In the genomic region with DNA sequence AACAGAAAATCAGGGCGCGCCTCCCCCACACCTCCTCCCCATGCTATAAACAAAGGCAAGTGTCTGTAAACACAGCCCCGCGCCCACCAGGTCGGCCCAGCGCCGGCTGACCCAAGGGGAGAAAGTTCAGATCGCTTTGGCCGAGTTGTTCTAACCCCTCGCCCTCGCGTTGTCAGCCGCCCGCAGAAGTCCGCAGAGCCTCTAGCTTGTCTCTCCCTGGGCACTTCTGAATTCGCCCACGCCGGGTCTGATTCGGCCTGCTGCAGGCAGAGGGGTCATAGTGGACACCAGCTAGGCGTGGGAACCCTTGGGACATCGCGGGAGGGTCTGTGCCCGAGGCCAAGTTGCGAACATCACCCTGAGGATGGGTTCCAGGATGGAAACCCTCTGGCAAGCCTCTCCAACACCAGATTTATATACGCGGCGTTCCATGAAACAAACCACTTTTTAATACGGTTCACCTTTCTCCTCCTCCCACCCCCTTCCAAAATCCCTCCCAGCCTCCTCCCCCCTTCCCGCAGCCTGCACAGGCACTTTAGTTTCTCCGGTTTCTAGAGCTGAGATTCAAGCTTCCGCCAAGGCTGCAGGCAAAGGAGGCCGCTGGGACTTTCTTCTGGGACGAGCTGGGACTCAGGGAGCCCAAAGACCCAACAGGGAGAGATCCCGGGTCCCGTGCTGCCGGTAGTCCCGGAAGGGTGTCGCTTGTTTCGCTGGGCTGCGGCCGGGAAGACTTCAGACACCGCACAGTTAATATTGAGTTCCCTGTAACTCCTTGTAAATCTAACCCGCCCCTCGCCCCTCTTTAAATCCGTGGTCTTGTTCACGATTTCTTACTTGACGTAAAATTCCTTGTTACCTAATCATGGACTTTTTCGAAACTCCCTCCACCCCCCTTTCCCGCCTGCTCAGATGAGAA, we compare ENCODE assay signal across 1 cellular context.
TF ChIP-seq lines count a peak whose summit lies in the region.

No MANE protein-coding gene starts in this region.

TF ChIP-seq in endothelial cell of umbilical vein, 7 proteins besides CTCF, POLR2A, EP300 and RAD21:
- TF ChIP-seq, protein P1, sequence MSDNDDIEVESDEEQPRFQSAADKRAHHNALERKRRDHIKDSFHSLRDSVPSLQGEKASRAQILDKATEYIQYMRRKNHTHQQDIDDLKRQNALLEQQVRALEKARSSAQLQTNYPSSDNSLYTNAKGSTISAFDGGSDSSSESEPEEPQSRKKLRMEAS (IDR thresholded peaks at IDR 0.05; ENCODE audit: insufficient read depth, insufficient read length), result no peak
- TF ChIP-seq EZH2 (IDR thresholded peaks at IDR 0.05; ENCODE audit: borderline replicate concordance, low read depth, low read length, severe bottlenecking), result peak; percentile 77
TF ChIP-seq in endothelial cell of umbilical vein: peak in this region for 1.
